13 cellular contexts compared by ENCODE assay signal in genomic region chr11:102476069-102476468, GRCh38. TPM values are rescaled to one million over a fixed set of nuclear protein-coding genes. Genes with fewer than 3 reads are reported as not detected.
DNase-seq lines count a peak whose midpoint lies in the region; ATAC-seq, FAIRE-seq and TF ChIP-seq lines count a peak whose summit lies in the region.
"Had no signal": no experiment of that assay in that cellular context is flagged by ENCODE, and none has a peak within 500 bp of the region (broad histone marks: within the 10 kb centered on the region; RNA-seq: fewer than 3 reads in every experiment).

No MANE protein-coding gene starts in this region.

- H3K27ac ChIP-seq in Karpas-422 (ENCODE audit: low read length): no peak overlapping the region
- H3K27ac ChIP-seq in GM12878 (ENCODE audit: control insufficient read depth, insufficient read depth): no peak overlapping the region
- no peak overlapping the region for H3K27ac ChIP-seq in naive thymus-derived CD4-positive, alpha-beta T cell (ENCODE audit: low read depth, low read length)

- peaks cover 19 to 82% (median 70%) of the 10 kb centered on the region in 7 donors for H3K4me1 Mint-ChIP-seq in naive thymus-derived CD4-positive, alpha-beta T cell
- peaks cover 11% of the 10 kb centered on the region for H3K4me1 Mint-ChIP-seq in glutamatergic neuron (ENCODE audit: low read depth, unreplicated experiment)

- ATAC-seq in GM12878 (peak; percentile 13), GM19452 (IDR thresholded peaks at IDR 0.05; ENCODE audit: unreplicated experiment) (no peak), GM21576 (IDR thresholded peaks at IDR 0.05; ENCODE audit: unreplicated experiment) (no peak)
- no peak for ATAC-seq in naive thymus-derived CD4-positive, alpha-beta T cell

- H4K20me1 ChIP-seq in Karpas-422 (ENCODE audit: insufficient read depth, low read depth, low read length): no peaks in the 10 kb centered on the region
- no peaks in the 10 kb centered on the region for H4K20me1 ChIP-seq in GM12878 (ENCODE audit: control insufficient read depth, insufficient read depth)

- no peak overlapping the region for H3K4me3 ChIP-seq in Karpas-422 (ENCODE audit: low read length)
- no peak overlapping the region for H3K4me3 ChIP-seq in GM12878
- no peak overlapping the region for H3K4me3 ChIP-seq in naive thymus-derived CD4-positive, alpha-beta T cell (ENCODE audit: low read length)

- intact Hi-C loops in GM12878 (cut with micrococcal nuclease; ENCODE audit: unreplicated experiment): no loop called here
- intact Hi-C loops in naive thymus-derived CD4-positive, alpha-beta T cell (cut with micrococcal nuclease): no loop called here

- no peak for TF ChIP-seq POLR2A in GM12878 (IDR thresholded peaks at IDR 0.05; ENCODE audit: low read depth, low read length)

- DNase-seq in NCI-H82 (lab: John Stamatoyannopoulos, UW): peak; percentile 14
- no peak for DNase-seq in NCI-H82 treated with DMSO at 0.1 percent for 48 hours (lab: John Stamatoyannopoulos, UW; ENCODE audit: unreplicated experiment)
- DNase-seq in Karpas-422: no peak
- no peak for DNase-seq in GM12878 (ENCODE audit: low read depth, low spot score)
- DNase-seq in naive thymus-derived CD4-positive, alpha-beta T cell: no peak
- no peak for DNase-seq in glutamatergic neuron
- DNase-seq: cortex of kidney, NCI-H187, SIG-M5 had no signal

- SMC1A ChIA-PET in GM12878 (lab: Charles Lee; ENCODE audit: uncharacterized antibody, unreplicated experiment): interaction anchor here (0.7 to 3.8 kb wide), 33 partner anchors 9 to 182 kb away, joined by 3 to 20 read pairs (median 5); no protein-coding TSS in a partner anchor

- 100% methylated on average over 1 of the region's 1 CpG for WGBS in GM12878 (ENCODE audit: insufficient coverage, insufficient replicate concordance, low lambda C conversion rate, missing lambda C conversion rate)

- no peak overlapping the region for H3K4me2 ChIP-seq in Karpas-422 (ENCODE audit: low read depth, low read length, poor library complexity, severe bottlenecking)
- H3K4me2 ChIP-seq in GM12878 (ENCODE audit: control insufficient read depth, insufficient read depth): no peak overlapping the region

- H3K79me2 ChIP-seq in Karpas-422 (ENCODE audit: low read length): no peaks in the 10 kb centered on the region
- H3K79me2 ChIP-seq in GM12878 (ENCODE audit: control insufficient read depth, insufficient read depth, low read length): no peaks in the 10 kb centered on the region

- peak overlapping the region in 5 of 10 donors; percentile 17 to 81 (median 49) for H3K4me3 Mint-ChIP-seq in naive thymus-derived CD4-positive, alpha-beta T cell
- H3K4me3 Mint-ChIP-seq in glutamatergic neuron (ENCODE audit: unreplicated experiment): no peak overlapping the region
- H3K4me3 Mint-ChIP-seq: nephron had no signal

- FAIRE-seq in GM12878 (lab: Jason Lieb, UNC): no peak
- FAIRE-seq: A204.1 had no signal

- H3K36me3 Mint-ChIP-seq in naive thymus-derived CD4-positive, alpha-beta T cell: peaks cover 0 to 4% (median 0%) of the 10 kb centered on the region in 5 donors
- H3K36me3 Mint-ChIP-seq in glutamatergic neuron (ENCODE audit: unreplicated experiment): no peaks in the 10 kb centered on the region

- CTCF ChIA-PET in GM12878 (lab: Yijun Ruan, JAX): interaction anchor here (0.7 to 5.9 kb wide), 20 partner anchors 9 to 208 kb away, joined by 3 to 34 read pairs (median 6); no protein-coding TSS in a partner anchor
- CTCF ChIA-PET in naive thymus-derived CD4-positive, alpha-beta T cell (lab: Charles Lee): interaction anchor here (0.7 to 1.7 kb wide), 7 partner anchors 23 to 186 kb away, joined by 3 to 7 read pairs (median 3); partner anchors contain the start of gene TMEM123

- peak overlapping the region; percentile 63 to 96 (median 91) for H3K27ac Mint-ChIP-seq in naive thymus-derived CD4-positive, alpha-beta T cell
- no peak overlapping the region for H3K27ac Mint-ChIP-seq in glutamatergic neuron (ENCODE audit: unreplicated experiment)

- H3K27me3 ChIP-seq in Karpas-422 (ENCODE audit: low read length) (no peaks in the 10 kb centered on the region), GM12878 (replicated peaks in 1 of 2; ENCODE audit: control insufficient read depth in 2 of 2, insufficient read depth in 2 of 2, low read length in 1 of 2) (no peaks in the 10 kb centered on the region)
- no peaks in the 10 kb centered on the region for H3K27me3 ChIP-seq in naive thymus-derived CD4-positive, alpha-beta T cell (ENCODE audit: control insufficient read depth in 2 of 2, insufficient read depth in 2 of 2, low read length in 2 of 2)

- in situ Hi-C loops in GM12878 (cut with MboI): loop anchor here (25.0 kb wide), 1 partner anchor 89 kb away; no protein-coding TSS in a partner anchor

- no peak for TF ChIP-seq RAD21 in GM12878 (IDR thresholded peaks at IDR 0.05; ENCODE audit: insufficient read depth, low read depth, low read length)

- H2AFZ ChIP-seq in Karpas-422 (ENCODE audit: low read length): peak overlapping the region; percentile 74
- no peak overlapping the region for H2AFZ ChIP-seq in GM12878 (ENCODE audit: control insufficient read depth, low read depth, low read length)

- no peaks in the 10 kb centered on the region for H3K9me2 ChIP-seq in Karpas-422 (replicated peaks; ENCODE audit: insufficient read depth, low read length)

- POLR2A ChIA-PET in GM12878 (lab: Charles Lee): interaction anchor here (0.5 to 1.6 kb wide), 12 partner anchors 9 to 1497 kb away, joined by 3 to 9 read pairs (median 3); partner anchors contain the start of gene TMEM123
- POLR2A ChIA-PET in naive thymus-derived CD4-positive, alpha-beta T cell (lab: Charles Lee): interaction anchor here (0.6 to 3.0 kb wide), 10 partner anchors 9 to 122 kb away, joined by 3 to 11 read pairs (median 4); partner anchors contain the start of gene TMEM123

- no TSS peak for BruUV-seq in GM12878 (replicated peaks; lab: Mats Ljungman, UMichigan)

- peaks cover 35% of the 10 kb centered on the region for H3K4me1 ChIP-seq in Karpas-422 (ENCODE audit: low read length)
- peaks cover 22% of the 10 kb centered on the region for H3K4me1 ChIP-seq in GM12878 (ENCODE audit: control insufficient read depth, insufficient read depth, low read length)
- H3K4me1 ChIP-seq in naive thymus-derived CD4-positive, alpha-beta T cell (ENCODE audit: control insufficient read depth in 2 of 2, insufficient read depth in 2 of 2, low read length in 2 of 2): peaks cover 13 to 45% of the 10 kb centered on the region in 2 donors

- no peaks in the 10 kb centered on the region for H3K27me3 Mint-ChIP-seq in naive thymus-derived CD4-positive, alpha-beta T cell
- no peaks in the 10 kb centered on the region for H3K27me3 Mint-ChIP-seq in glutamatergic neuron (ENCODE audit: unreplicated experiment)

- peaks cover 0 to 4% (median 0%) of the 10 kb centered on the region in 11 donors for H3K9me3 Mint-ChIP-seq in naive thymus-derived CD4-positive, alpha-beta T cell
- H3K9me3 Mint-ChIP-seq in glutamatergic neuron (ENCODE audit: unreplicated experiment): peaks cover 3% of the 10 kb centered on the region

- RAD21 ChIA-PET in GM12878 (lab: Charles Lee; ENCODE audit: unreplicated experiment): interaction anchor here (0.7 to 3.2 kb wide), 18 partner anchors 9 to 191 kb away, joined by 3 to 19 read pairs (median 5); no protein-coding TSS in a partner anchor

- no peaks in the 10 kb centered on the region for H3K36me3 ChIP-seq in Karpas-422 (ENCODE audit: insufficient read depth, low read length)
- no peaks in the 10 kb centered on the region for H3K36me3 ChIP-seq in GM12878 (ENCODE audit: control insufficient read depth in 2 of 2, insufficient read depth in 2 of 2, low read length in 1 of 2)
- no peaks in the 10 kb centered on the region for H3K36me3 ChIP-seq in naive thymus-derived CD4-positive, alpha-beta T cell (ENCODE audit: control insufficient read depth in 2 of 3, insufficient read depth in 3 of 3, low read length in 3 of 3)

- TF ChIP-seq CTCF in GM12878 (IDR thresholded peaks at IDR 0.05 in 2 of 3, conservative IDR thresholded peaks at IDR 0.05 in 1 of 3; ENCODE audit: control insufficient read depth in 2 of 3, extremely low read depth in 1 of 3, insufficient read depth in 1 of 3, low read depth in 3 of 3, low read length in 3 of 3) (no peak), glutamatergic neuron (IDR thresholded peaks at IDR 0.05; ENCODE audit: partially characterized antibody, unreplicated experiment) (no peak)

- TF ChIP-seq EP300 in GM12878 (IDR thresholded peaks at IDR 0.05; ENCODE audit: borderline replicate concordance in 1 of 2, control insufficient read depth in 1 of 2, low read depth in 2 of 2, low read length in 2 of 2): no peak

- H3K9me3 ChIP-seq in Karpas-422 (ENCODE audit: low read length) (no peaks in the 10 kb centered on the region), GM12878 (replicated peaks; ENCODE audit: control insufficient read depth, insufficient read depth, low read length) (no peaks in the 10 kb centered on the region)
- no peaks in the 10 kb centered on the region for H3K9me3 ChIP-seq in naive thymus-derived CD4-positive, alpha-beta T cell (ENCODE audit: control insufficient read depth in 2 of 3, low read length in 3 of 3)

- H3K9ac ChIP-seq in Karpas-422 (ENCODE audit: low read length) (no peak overlapping the region), GM12878 (ENCODE audit: control insufficient read depth, insufficient read depth, low read length) (no peak overlapping the region)

RNA-seq across cellular contexts. Expression of gene TMEM123, which starts 23.5 kb away (rescaled TPM):
- total RNA-seq in Karpas-422 (2014; rRNA removed; shearing (Covaris generic); ENCODE audit: low replicate concordance): 273 and 796 TPM in 2 replicates
- 122 and 125 TPM in 2 replicates for total RNA-seq in GM12878 (2013; cell fraction: nucleolus; rRNA removed)
- total RNA-seq in GM12878 (2014; rRNA removed): 90.4 and 104 TPM in 2 replicates
- 220 and 240 TPM in 2 replicates for total RNA-seq in GM12878 (2014; rRNA removed; fragmentation: Illumina TruSeq; extraction: Trizol)
- 124 and 146 TPM in 2 replicates for total RNA-seq in GM12878 (2021)
- 60.0 TPM for polyA plus RNA-seq in GM12878 (2011; ENCODE audit: low read depth)
- polyA plus RNA-seq in GM12878 (2011; rRNA removed): 667 and 744 TPM in 2 replicates
- polyA plus RNA-seq in GM12878 (2011; cell fraction: cytosol; rRNA removed): 89.5 and 235 TPM in 2 replicates
- polyA plus RNA-seq in GM12878 (2011; cell fraction: nucleus; rRNA removed): 48.4 and 94.5 TPM in 2 replicates
- polyA plus RNA-seq in GM12878 (2012): 77.6 and 83.1 TPM in 2 replicates
- polyA plus RNA-seq in GM12878 (2014; fragmentation: Illumina TruSeq; extraction: Trizol): 152 and 245 TPM in 2 replicates
- polyA plus RNA-seq in GM12878 (2014; fragmentation: Nextera tagmentation; extraction: Ambion mirVana): 10 to 100 TPM; 35.1 to 48.8 TPM
- 62.9 and 73.9 TPM in 2 replicates for polyA plus RNA-seq in GM12878 (2014; rRNA removed)
- polyA plus RNA-seq in GM12878 (2016; fragmentation: Nextera tagmentation; extraction: Ambion mirVana): 100 to 1,000 TPM; 122 to 124 TPM
- 234 and 661 TPM in 2 replicates for polyA minus RNA-seq in GM12878 (2011; rRNA and poly(A)+ RNA removed)
- 119 and 168 TPM in 2 replicates for polyA minus RNA-seq in GM12878 (2011; cell fraction: cytosol; rRNA and poly(A)+ RNA removed)
- polyA minus RNA-seq in GM12878 (2011; cell fraction: nucleus; rRNA and poly(A)+ RNA removed): 56.7 and 58.8 TPM in 2 replicates
- total RNA-seq in naive thymus-derived CD4-positive, alpha-beta T cell: 100 to 1,000 TPM; 270 to 495 (median 437) TPM
- 100 to 1,000 TPM; 811 to 922 TPM for polyA plus RNA-seq in naive thymus-derived CD4-positive, alpha-beta T cell
- total RNA-seq in glutamatergic neuron (ENCODE audit: unreplicated experiment): 18.1 TPM

RNA-seq across cellular contexts. Expression of gene MMP7, which starts 54.5 kb away (rescaled TPM):
- 0.34 TPM in 1 of 2 replicates, not detected in the other for total RNA-seq in Karpas-422 (2014; rRNA removed; shearing (Covaris generic); ENCODE audit: low replicate concordance)
- total RNA-seq in GM12878 (2013; cell fraction: nucleolus; rRNA removed): 4.3 and 5.4 TPM in 2 replicates
- total RNA-seq in GM12878 (2014; rRNA removed) (0.68 and 1.7 TPM in 2 replicates), GM12878 (2014; rRNA removed; fragmentation: Illumina TruSeq; extraction: Trizol) (1.1 and 1.7 TPM in 2 replicates), GM12878 (2021) (1.0 and 1.2 TPM in 2 replicates), glutamatergic neuron (ENCODE audit: unreplicated experiment) (not detected)
- 0.80 TPM for polyA plus RNA-seq in GM12878 (2011; ENCODE audit: low read depth)
- polyA plus RNA-seq in GM12878 (2011; rRNA removed) (18.0 and 19.9 TPM in 2 replicates), GM12878 (2014; fragmentation: Illumina TruSeq; extraction: Trizol) (0.62 and 1.2 TPM in 2 replicates), GM12878 (2014; fragmentation: Nextera tagmentation; extraction: Ambion mirVana) (1 to 10 TPM; 1.6 to 1.7 TPM), GM12878 (2014; rRNA removed) (0.52 and 0.92 TPM in 2 replicates), GM12878 (2016; fragmentation: Nextera tagmentation; extraction: Ambion mirVana) (under 1 TPM; 0.63 to 0.68 TPM)
- 11.7 and 14.3 TPM in 2 replicates for polyA plus RNA-seq in GM12878 (2011; cell fraction: cytosol; rRNA removed)
- polyA plus RNA-seq in GM12878 (2011; cell fraction: nucleus; rRNA removed): 4.5 and 7.8 TPM in 2 replicates
- 1.4 TPM in 2 replicates for polyA plus RNA-seq in GM12878 (2012)
- 5.3 and 10.9 TPM in 2 replicates for polyA minus RNA-seq in GM12878 (2011; rRNA and poly(A)+ RNA removed)
- 2.5 and 2.7 TPM in 2 replicates for polyA minus RNA-seq in GM12878 (2011; cell fraction: cytosol; rRNA and poly(A)+ RNA removed)
- 0.97 and 1.1 TPM in 2 replicates for polyA minus RNA-seq in GM12878 (2011; cell fraction: nucleus; rRNA and poly(A)+ RNA removed)
- not detected for total RNA-seq in naive thymus-derived CD4-positive, alpha-beta T cell
- not detected for polyA plus RNA-seq in naive thymus-derived CD4-positive, alpha-beta T cell
